Comparison of ENCODE assay signal across 16 cellular contexts in the genomic region with DNA sequence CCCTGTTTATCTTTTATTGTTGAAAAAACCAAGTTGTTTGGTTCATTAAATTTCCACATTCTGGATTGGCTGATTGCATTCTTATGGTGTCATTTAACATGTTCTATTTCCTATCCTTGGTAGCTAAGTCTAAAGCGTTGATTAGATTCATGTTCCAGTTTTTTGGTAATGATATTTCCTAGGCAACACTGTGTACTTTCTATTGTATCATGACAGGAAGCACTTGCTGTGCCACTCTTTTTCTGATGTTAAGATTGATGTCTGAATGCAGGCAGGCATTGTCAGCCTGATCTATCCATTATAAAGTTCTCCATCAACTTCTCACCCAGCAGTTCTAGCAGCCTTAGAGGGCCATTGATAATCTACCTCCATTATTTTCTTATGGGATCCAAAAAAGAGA.
"Had no signal": no experiment of that assay in that cellular context is flagged by ENCODE, and none has a peak within 500 bp of the region (broad histone marks: within the 10 kb centered on the region; RNA-seq: fewer than 3 reads in every experiment).

No MANE protein-coding gene starts in this region.

- DNase-seq: colonic mucosa; effector CD4-positive, alpha-beta T cell; endodermal cell; heart left ventricle; hippocampal formation; nucleus accumbens; ovary; right cardiac atrium; stimulated activated CD4-positive, alpha-beta T cell treated with anti-CD3 and anti-CD28 coated beads, Interleukin-2, amount 100 ng/mL, for 48 hours; stimulated activated naive CD4-positive, alpha-beta T cell treated with Interleukin-2 at 50 U/mL for 16 hours; trophoblast cell had no signal

- H3K4me1 ChIP-seq: colonic mucosa, heart left ventricle had no signal

- H3K36me3 ChIP-seq: colonic mucosa, heart left ventricle, neural progenitor cell, ovary had no signal

- H3K4me3 ChIP-seq: colonic mucosa, heart left ventricle, neural progenitor cell, ovary, smooth muscle cell had no signal

- H3K27ac ChIP-seq: colonic mucosa, heart left ventricle, neural progenitor cell, ovary had no signal

- H3K27me3 ChIP-seq: colonic mucosa, heart left ventricle, neural progenitor cell, ovary had no signal

- ATAC-seq: esophagus mucosa; heart left ventricle; left lobe of liver; natural killer cell treated with Interleukin-12 subunit alpha and Interleukin-12 subunit beta and Interleukin-15 and Interleukin-18, amount 100 ng/mL, for 72 hours; right cardiac atrium had no signal

- H3K9me3 ChIP-seq: colonic mucosa, heart left ventricle, ovary had no signal
